In genomic region chr11:129333873-129334272, GRCh38 we compare ENCODE assay signal across 1 cellular context.
TF ChIP-seq lines count a peak whose summit lies in the region.

No MANE protein-coding gene starts in this region.

TF ChIP-seq in H1, 55 proteins besides CTCF, POLR2A, EP300 and RAD21 (continued from another document):
- TF ChIP-seq ATF2 (IDR thresholded peaks at IDR 0.05; ENCODE audit: low read length) = no peak
